ENCODE assay signal across 22 cellular contexts in the genomic region with DNA sequence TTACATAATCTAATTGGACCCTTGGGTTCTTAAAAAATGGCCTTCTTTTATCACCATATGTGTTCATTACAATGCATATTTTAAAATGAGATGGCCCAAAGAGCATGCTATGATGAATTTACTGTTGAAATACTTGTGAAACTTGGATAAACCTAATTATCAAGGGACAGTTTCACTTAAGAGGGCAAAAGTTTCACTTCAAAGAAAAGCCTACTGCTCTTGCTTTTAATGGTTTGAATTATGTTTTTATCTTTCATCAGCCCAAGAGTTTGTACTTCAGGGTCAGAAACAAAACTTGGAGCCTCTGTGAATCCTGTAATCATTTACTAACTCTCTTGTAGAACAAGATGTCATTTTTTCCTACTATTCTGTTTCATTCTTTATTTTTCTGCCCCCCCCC. TPM values are rescaled to one million over a fixed set of nuclear protein-coding genes. Genes with fewer than 3 reads are reported as not detected.
DNase-seq lines count a peak whose midpoint lies in the region; ATAC-seq, FAIRE-seq and TF ChIP-seq lines count a peak whose summit lies in the region.
"Had no signal": no experiment of that assay in that cellular context is flagged by ENCODE, and none has a peak within 500 bp of the region (broad histone marks: within the 10 kb centered on the region; RNA-seq: fewer than 3 reads in every experiment).

No MANE protein-coding gene starts in this region.

- peaks cover under 1% of the 10 kb centered on the region; the same call in 1 of the 2 replicates for H3K36me3 ChIP-seq in Loucy (ENCODE audit: insufficient read depth, low read length)
- H3K36me3 ChIP-seq in K562 (ENCODE audit: control insufficient read depth, insufficient read depth, low read length): no peaks in the 10 kb centered on the region

- DNase-seq in GM18507 (ENCODE audit: extremely low spot score, insufficient read length, low read depth) (no peak), K562 (ENCODE audit: extremely low read depth in 1 of 4, low spot score in 3 of 4) (no peak), COR-L47 (lab: John Stamatoyannopoulos, UW) (no peak), iPS-NIHi7 (ENCODE audit: extremely low spot score) (no peak)
- DNase-seq in activated naive CD8-positive, alpha-beta T cell treated with anti-CD3 and anti-CD28 coated beads for 36 hours: no peak
- DNase-seq in activated CD8-positive, alpha-beta T cell treated with anti-CD3 and anti-CD28 coated beads, Interleukin-2, amount 10 ng/mL, durations not matched to agents 7 days and 5 days: no peak
- DNase-seq: AML-193; C1 segment of cervical spinal cord; CD8-positive, alpha-beta T cell; DMS79 treated with DMSO at 0.1 percent for 48 hours; GF-D8; Kasumi-1; NCI-H2029; NCI-H2227 treated with DMSO at 0.1 percent for 48 hours; NCI-H510A; NCI-H69; SIG-M5 had no signal

- no peaks in the 10 kb centered on the region for H3K9me2 ChIP-seq in Loucy (replicated peaks; ENCODE audit: low read depth, low read length)

- H3K4me3 Mint-ChIP-seq in activated naive CD8-positive, alpha-beta T cell treated with anti-CD3 and anti-CD28 coated beads for 36 hours: no peak overlapping the region
- no peak overlapping the region for H3K4me3 Mint-ChIP-seq in activated CD8-positive, alpha-beta T cell treated with anti-CD3 and anti-CD28 coated beads, Interleukin-2, amount 10 ng/mL, durations not matched to agents 7 days and 5 days
- H3K4me3 Mint-ChIP-seq: CD8-positive, alpha-beta T cell had no signal

- no peak for TF ChIP-seq EP300 in K562 (IDR thresholded peaks at IDR 0.05; ENCODE audit: low read length)

- H2AFZ ChIP-seq in Loucy (ENCODE audit: low read length): no peak overlapping the region
- H2AFZ ChIP-seq in K562 (ENCODE audit: low read depth, low read length): no peak overlapping the region

- no peaks in the 10 kb centered on the region for H3K9me3 Mint-ChIP-seq in activated naive CD8-positive, alpha-beta T cell treated with anti-CD3 and anti-CD28 coated beads for 36 hours
- H3K9me3 Mint-ChIP-seq in activated CD8-positive, alpha-beta T cell treated with anti-CD3 and anti-CD28 coated beads, Interleukin-2, amount 10 ng/mL, durations not matched to agents 7 days and 5 days (ENCODE audit: insufficient read depth): no peaks in the 10 kb centered on the region
- H3K9me3 Mint-ChIP-seq: CD8-positive, alpha-beta T cell had no signal

- H3K27ac ChIP-seq in K562 (ENCODE audit: extremely low read depth, low read depth, low read length): no peak overlapping the region
- H3K27ac ChIP-seq: SK-N-MC had no signal

- H3K9ac ChIP-seq in Loucy (ENCODE audit: low read depth, low read length, poor library complexity, severe bottlenecking): no peak overlapping the region
- H3K9ac ChIP-seq in K562 (ENCODE audit: insufficient read depth in 1 of 2, low read depth in 2 of 2, low read length in 2 of 2): no peak overlapping the region

- intact Hi-C loops in K562 (cut with micrococcal nuclease): no loop called here

- no peaks in the 10 kb centered on the region for H3K9me3 ChIP-seq in Loucy (ENCODE audit: insufficient read depth, low read depth, low read length)
- H3K9me3 ChIP-seq in K562 (replicated peaks; ENCODE audit: control insufficient read depth, insufficient read depth, low read depth, low read length): no peaks in the 10 kb centered on the region

- H3K4me1 ChIP-seq in Loucy (ENCODE audit: insufficient read depth, low read length, poor library complexity, severe bottlenecking) (peaks cover 25% of the 10 kb centered on the region), K562 (replicated peaks in 1 of 2; ENCODE audit: control insufficient read depth in 2 of 2, insufficient read depth in 2 of 2, low read length in 2 of 2) (peaks cover 9 to 28% of the 10 kb centered on the region in 2 experiments; a peak in 4 of 5 replicates)

- TF ChIP-seq CTCF in Loucy (conservative IDR thresholded peaks at IDR 0.05; ENCODE audit: low read length) (no peak), K562 (IDR thresholded peaks at IDR 0.05 in 2 of 3, conservative IDR thresholded peaks at IDR 0.05 in 1 of 3; ENCODE audit: insufficient read depth in 2 of 3, low read depth in 1 of 3, low read length in 3 of 3) (no peak)

- TF ChIP-seq RAD21 in K562 (CRISPR knock-in tag; conservative IDR thresholded peaks at IDR 0.05 in 1 of 2, IDR thresholded peaks at IDR 0.05 in 1 of 2): no peak

- in situ Hi-C loops in K562 (cut with MboI): no loop called here

- FAIRE-seq in GM18507 (lab: Jason Lieb, UNC) (peak; percentile 65), K562 (lab: Jason Lieb, UNC) (no peak)
- FAIRE-seq: A204.1, H54, RCC 7860 had no signal

- H3K4me2 ChIP-seq in Loucy (ENCODE audit: low read depth, low read length, poor library complexity, severe bottlenecking) (peak overlapping the region; percentile 5), K562 (ENCODE audit: insufficient read depth, low read length) (no peak overlapping the region)

- no peak for TF ChIP-seq POLR2A in K562 (conservative IDR thresholded peaks at IDR 0.05)

- H3K27me3 ChIP-seq in Loucy (ENCODE audit: insufficient read depth, low read length, poor library complexity, severe bottlenecking): no peaks in the 10 kb centered on the region
- no peaks in the 10 kb centered on the region for H3K27me3 ChIP-seq in K562 (ENCODE audit: control insufficient read depth in 2 of 2, insufficient read depth in 2 of 2, low read length in 2 of 2)

- BruUV-seq in K562 (replicated peaks; lab: Mats Ljungman, UMichigan): no TSS peak

- H3K27ac Mint-ChIP-seq in activated naive CD8-positive, alpha-beta T cell treated with anti-CD3 and anti-CD28 coated beads for 36 hours: no peak overlapping the region
- no peak overlapping the region for H3K27ac Mint-ChIP-seq in activated CD8-positive, alpha-beta T cell treated with anti-CD3 and anti-CD28 coated beads, Interleukin-2, amount 10 ng/mL, durations not matched to agents 7 days and 5 days
- H3K27ac Mint-ChIP-seq: CD8-positive, alpha-beta T cell had no signal

- no peaks in the 10 kb centered on the region for H3F3A ChIP-seq in Loucy (ENCODE audit: low read depth)

- CTCF ChIA-PET in K562 (lab: Yijun Ruan, JAX; ENCODE audit: low intra/inter-chr PET ratio): no interaction called here
- CTCF ChIA-PET in activated CD8-positive, alpha-beta T cell treated with anti-CD3 and anti-CD28 coated beads, Interleukin-2, amount 10 ng/mL, durations not matched to agents 7 days and 5 days (lab: Charles Lee): interaction anchor here (1.3 kb wide), 1 partner anchor 15 kb away, joined by 3 read pairs; no protein-coding TSS in a partner anchor

- H3K4me3 ChIP-seq in Loucy (ENCODE audit: low read length, poor library complexity, severe bottlenecking) (no peak overlapping the region), K562 (no peak overlapping the region)
- H3K4me3 ChIP-seq: SK-N-MC had no signal

- peaks cover 7% of the 10 kb centered on the region for H3K36me3 Mint-ChIP-seq in activated naive CD8-positive, alpha-beta T cell treated with anti-CD3 and anti-CD28 coated beads for 36 hours
- H3K36me3 Mint-ChIP-seq in activated CD8-positive, alpha-beta T cell treated with anti-CD3 and anti-CD28 coated beads, Interleukin-2, amount 10 ng/mL, durations not matched to agents 7 days and 5 days (ENCODE audit: low read depth): peaks cover 5% of the 10 kb centered on the region
- H3K36me3 Mint-ChIP-seq: CD8-positive, alpha-beta T cell had no signal

- H3K27me3 Mint-ChIP-seq in activated naive CD8-positive, alpha-beta T cell treated with anti-CD3 and anti-CD28 coated beads for 36 hours: no peaks in the 10 kb centered on the region
- H3K27me3 Mint-ChIP-seq in activated CD8-positive, alpha-beta T cell treated with anti-CD3 and anti-CD28 coated beads, Interleukin-2, amount 10 ng/mL, durations not matched to agents 7 days and 5 days (ENCODE audit: low read depth): no peaks in the 10 kb centered on the region

- H4K20me1 ChIP-seq in Loucy (ENCODE audit: insufficient read depth, low read length, poor library complexity, severe bottlenecking) (peaks cover 63% of the 10 kb centered on the region), K562 (replicated peaks; ENCODE audit: control insufficient read depth, insufficient read depth, low read length) (peaks cover 5% of the 10 kb centered on the region)

- ATAC-seq in K562: no peak
- ATAC-seq in activated CD8-positive, alpha-beta T cell treated with anti-CD3 and anti-CD28 coated beads, Interleukin-2, amount 10 ng/mL, durations not matched to agents 7 days and 5 days: no peak
- ATAC-seq: CD8-positive, alpha-beta T cell had no signal

- peaks cover 29% of the 10 kb centered on the region for H3K4me1 Mint-ChIP-seq in activated naive CD8-positive, alpha-beta T cell treated with anti-CD3 and anti-CD28 coated beads for 36 hours
- H3K4me1 Mint-ChIP-seq in activated CD8-positive, alpha-beta T cell treated with anti-CD3 and anti-CD28 coated beads, Interleukin-2, amount 10 ng/mL, durations not matched to agents 7 days and 5 days (ENCODE audit: low read depth): peaks cover 9% of the 10 kb centered on the region

- H3K9me1 ChIP-seq in K562 (ENCODE audit: control insufficient read depth, insufficient read depth, low read length): peaks cover 2% of the 10 kb centered on the region

- POLR2A ChIA-PET in K562 (lab: Yijun Ruan, JAX): interaction anchor here (0.6 to 1.9 kb wide), 3 partner anchors 11 to 140 kb away, joined by 3 to 7 read pairs (median 3); no protein-coding TSS in a partner anchor
- POLR2A ChIA-PET in activated CD8-positive, alpha-beta T cell treated with anti-CD3 and anti-CD28 coated beads, Interleukin-2, amount 10 ng/mL, durations not matched to agents 7 days and 5 days (lab: Charles Lee): no interaction called here

- peaks cover 97% of the 10 kb centered on the region for H3K79me2 ChIP-seq in Loucy (ENCODE audit: insufficient read depth, low read length)
- peaks cover 78% of the 10 kb centered on the region for H3K79me2 ChIP-seq in K562 (ENCODE audit: control insufficient read depth, insufficient read depth, low read length)

RNA-seq across cellular contexts. Expression of a gene that starts 32.3 kb away (rescaled TPM):
- 34.9 and 64.7 TPM in 2 replicates for total RNA-seq in K562 (2011; cell fraction: chromatin; rRNA removed; ENCODE audit: low replicate concordance)
- total RNA-seq in K562 (2011; cell fraction: nucleolus; rRNA removed): 9.8 and 13.7 TPM in 2 replicates
- 33.9 and 47.9 TPM in 2 replicates for total RNA-seq in K562 (2011; cell fraction: nucleoplasm; rRNA removed)
- total RNA-seq in K562 (2014; rRNA removed): 6.0 and 8.5 TPM in 2 replicates
- 18.2 and 20.1 TPM in 2 replicates for total RNA-seq in K562 (2014; rRNA removed; fragmentation: Illumina TruSeq; extraction: Trizol)
- total RNA-seq in K562 (2015; rRNA removed; fragmentation: Illumina TruSeq; extraction: Trizol): 14.4 and 14.9 TPM in 2 replicates
- 19.9 and 22.3 TPM in 2 replicates for total RNA-seq in K562 (2021)
- 13.6 and 14.2 TPM in 2 replicates for polyA plus RNA-seq in K562 (2011; rRNA removed)
- 13.0 and 21.3 TPM in 2 replicates for polyA plus RNA-seq in K562 (2011; cell fraction: cytosol; rRNA removed)
- 15.4 and 22.1 TPM in 2 replicates for polyA plus RNA-seq in K562 (2011; cell fraction: nucleus; rRNA removed)
- 3.2 and 5.0 TPM in 2 replicates for polyA plus RNA-seq in K562 (2012)
- polyA plus RNA-seq in K562 (2014; fragmentation: Illumina TruSeq; extraction: Trizol): 7.9 and 8.2 TPM in 2 replicates
- 1 to 10 TPM; 2.6 to 6.0 TPM for polyA plus RNA-seq in K562 (2014; fragmentation: Nextera tagmentation; extraction: Ambion mirVana)
- polyA plus RNA-seq in K562 (2014; rRNA removed): 5.9 and 8.8 TPM in 2 replicates
- polyA minus RNA-seq in K562 (2011; rRNA and poly(A)+ RNA removed): 33.3 and 39.0 TPM in 2 replicates
- 8.8 and 9.9 TPM in 2 replicates for polyA minus RNA-seq in K562 (2011; cell fraction: cytosol; rRNA and poly(A)+ RNA removed)
- 16.7 and 24.5 TPM in 2 replicates for polyA minus RNA-seq in K562 (2011; cell fraction: nucleus; rRNA and poly(A)+ RNA removed)
- total RNA-seq in activated naive CD8-positive, alpha-beta T cell treated with anti-CD3 and anti-CD28 coated beads for 36 hours: 10 to 100 TPM; 13.5 to 17.3 TPM
- 10 to 100 TPM; 22.7 to 23.3 TPM for total RNA-seq in activated CD8-positive, alpha-beta T cell treated with anti-CD3 and anti-CD28 coated beads, Interleukin-2, amount 10 ng/mL, durations not matched to agents 7 days and 5 days
